7 cellular contexts compared by ENCODE assay signal in genomic region chr6:16429669-16430068, GRCh38.
"Had no signal": no experiment of that assay in that cellular context is flagged by ENCODE, and none has a peak within 500 bp of the region (broad histone marks: within the 10 kb centered on the region; RNA-seq: fewer than 3 reads in every experiment).

No MANE protein-coding gene starts in this region.

- ATAC-seq: GM23338, K562 had no signal

- H3K4me2 ChIP-seq: GM23338 had no signal

- H3K27ac Mint-ChIP-seq: GM23338, H9 had no signal

- DNase-seq: H9, HCEC 1CT, IMR-90, KG1 had no signal

- H3K4me3 ChIP-seq: GM23338, K562 had no signal

- H3K4me3 Mint-ChIP-seq: GM23338, H9 had no signal

- H2AFZ ChIP-seq: GM23338 had no signal

- H3K27ac ChIP-seq: HL-60 had no signal

- H3K9me3 Mint-ChIP-seq: GM23338, H9 had no signal
